1 cellular context compared by ENCODE assay signal in the genomic region with DNA sequence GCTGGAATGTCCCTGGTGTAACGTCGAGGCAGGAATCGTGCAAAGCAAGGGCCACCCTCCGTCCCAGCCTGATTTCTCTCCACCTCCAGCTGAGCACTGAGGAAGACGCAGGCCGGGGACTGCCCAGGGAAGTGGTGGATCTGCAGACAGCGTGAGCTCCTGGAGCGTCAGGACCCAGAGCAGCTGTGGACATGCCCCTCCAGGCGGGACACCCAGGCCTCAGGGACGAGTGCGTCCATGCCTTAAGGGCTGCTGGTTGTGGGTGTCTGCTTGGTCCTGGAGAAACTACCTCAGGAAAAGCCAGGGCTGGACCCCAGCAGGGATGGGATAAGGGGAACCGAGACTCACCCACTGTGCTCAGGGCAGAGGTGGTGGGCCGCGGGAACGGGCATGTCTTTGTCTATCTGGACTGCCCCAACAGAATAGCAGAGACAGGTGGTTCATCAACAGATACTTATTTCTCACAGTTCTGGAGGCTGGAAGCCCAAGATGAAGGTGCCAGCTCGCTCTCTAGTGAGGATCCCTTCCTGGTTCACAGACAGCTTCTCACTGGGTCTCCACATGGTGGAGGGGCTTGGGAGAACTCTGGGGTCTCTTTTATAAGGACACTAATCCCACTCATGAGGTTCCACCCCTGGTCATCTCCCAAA.
TF ChIP-seq lines count a peak whose summit lies in the region.

No MANE protein-coding gene starts in this region.

TF ChIP-seq in IMR-90, 13 proteins besides CTCF, POLR2A, EP300 and RAD21:
- TF ChIP-seq RCOR1 (IDR thresholded peaks at IDR 0.05; ENCODE audit: insufficient replicate concordance, low read length), result no peak
- no peak for TF ChIP-seq FOS (IDR thresholded peaks at IDR 0.05; ENCODE audit: low read depth, low read length)
- TF ChIP-seq, protein P1, sequence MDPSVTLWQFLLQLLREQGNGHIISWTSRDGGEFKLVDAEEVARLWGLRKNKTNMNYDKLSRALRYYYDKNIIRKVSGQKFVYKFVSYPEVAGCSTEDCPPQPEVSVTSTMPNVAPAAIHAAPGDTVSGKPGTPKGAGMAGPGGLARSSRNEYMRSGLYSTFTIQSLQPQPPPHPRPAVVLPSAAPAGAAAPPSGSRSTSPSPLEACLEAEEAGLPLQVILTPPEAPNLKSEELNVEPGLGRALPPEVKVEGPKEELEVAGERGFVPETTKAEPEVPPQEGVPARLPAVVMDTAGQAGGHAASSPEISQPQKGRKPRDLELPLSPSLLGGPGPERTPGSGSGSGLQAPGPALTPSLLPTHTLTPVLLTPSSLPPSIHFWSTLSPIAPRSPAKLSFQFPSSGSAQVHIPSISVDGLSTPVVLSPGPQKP (IDR thresholded peaks at IDR 0.05; ENCODE audit: borderline replicate concordance, low read depth, low read length), result no peak
- no peak for TF ChIP-seq NFE2L2 (IDR thresholded peaks at IDR 0.05; ENCODE audit: low read depth, low read length)
- no peak for TF ChIP-seq CHD1 (IDR thresholded peaks at IDR 0.05; ENCODE audit: low read depth, low read length)
- TF ChIP-seq MAZ (IDR thresholded peaks at IDR 0.05; ENCODE audit: borderline replicate concordance, low read depth, low read length), result no peak
- no peak for TF ChIP-seq RFX5 (IDR thresholded peaks at IDR 0.05; ENCODE audit: low read depth, low read length)
- TF ChIP-seq MXI1 (IDR thresholded peaks at IDR 0.05; ENCODE audit: borderline replicate concordance, low read depth, low read length), result no peak
- TF ChIP-seq MAFK (IDR thresholded peaks at IDR 0.05; ENCODE audit: low read depth, low read length), result no peak
- no peak for TF ChIP-seq CEBPB (IDR thresholded peaks at IDR 0.05; ENCODE audit: low read depth, low read length)
- TF ChIP-seq SMC3 (IDR thresholded peaks at IDR 0.05; ENCODE audit: low read depth, low read length), result no peak
- TF ChIP-seq, protein P2, sequence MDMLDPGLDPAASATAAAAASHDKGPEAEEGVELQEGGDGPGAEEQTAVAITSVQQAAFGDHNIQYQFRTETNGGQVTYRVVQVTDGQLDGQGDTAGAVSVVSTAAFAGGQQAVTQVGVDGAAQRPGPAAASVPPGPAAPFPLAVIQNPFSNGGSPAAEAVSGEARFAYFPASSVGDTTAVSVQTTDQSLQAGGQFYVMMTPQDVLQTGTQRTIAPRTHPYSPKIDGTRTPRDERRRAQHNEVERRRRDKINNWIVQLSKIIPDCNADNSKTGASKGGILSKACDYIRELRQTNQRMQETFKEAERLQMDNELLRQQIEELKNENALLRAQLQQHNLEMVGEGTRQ (IDR thresholded peaks at IDR 0.05; ENCODE audit: low read depth, low read length), result no peak
- TF ChIP-seq BHLHE40 (IDR thresholded peaks at IDR 0.05; ENCODE audit: low read depth, low read length), result no peak
